9 cellular contexts compared by ENCODE assay signal in the genomic region with DNA sequence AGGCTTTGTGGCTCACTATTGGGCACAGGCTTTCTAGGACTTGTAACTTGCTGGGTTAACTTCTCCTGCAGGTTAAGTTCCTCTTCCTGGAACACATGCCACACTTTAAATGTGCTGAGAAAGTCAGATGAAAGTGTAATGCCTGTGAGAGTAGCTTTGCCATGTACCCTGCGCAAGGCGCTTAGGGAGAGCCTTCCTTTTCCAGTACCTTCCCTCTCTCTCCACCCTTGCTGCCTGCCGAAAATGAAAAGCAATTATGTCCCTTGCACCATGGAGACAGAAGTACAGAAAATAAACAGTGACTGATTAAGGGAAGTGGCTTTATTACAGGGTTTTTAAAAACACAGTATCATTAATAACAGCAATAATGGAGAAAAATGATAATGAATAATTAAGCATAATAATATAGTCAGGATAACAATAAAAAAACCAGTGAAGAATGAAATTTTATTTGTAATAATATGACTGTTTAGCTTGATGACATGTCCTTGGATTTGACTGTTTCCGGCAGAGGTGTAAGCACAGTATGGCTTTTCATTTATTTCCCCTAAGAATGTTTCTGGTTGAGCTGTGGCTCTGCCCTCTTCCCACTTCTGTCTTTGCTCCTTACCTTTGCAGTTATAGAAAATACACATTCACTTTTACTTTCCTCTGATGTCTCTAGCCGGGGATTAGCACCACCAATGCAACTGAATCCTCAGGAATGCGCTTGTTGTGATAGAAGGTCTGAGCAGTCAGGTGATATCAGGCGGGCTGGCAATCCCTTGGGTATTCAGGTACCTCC.
DNase-seq lines count a peak whose midpoint lies in the region; ATAC-seq, FAIRE-seq and TF ChIP-seq lines count a peak whose summit lies in the region.
"Had no signal": no experiment of that assay in that cellular context is flagged by ENCODE, and none has a peak within 500 bp of the region (broad histone marks: within the 10 kb centered on the region; RNA-seq: fewer than 3 reads in every experiment).

No MANE protein-coding gene starts in this region.

- H3K4me1 ChIP-seq in mucosa of rectum (ENCODE audit: control insufficient read depth in 2 of 2, insufficient read depth in 2 of 2, low read length in 2 of 2) (peaks cover 5 to 24% of the 10 kb centered on the region in 2 donors), smooth muscle cell (ENCODE audit: low read depth) (peaks cover 20% of the 10 kb centered on the region)

- peak overlapping the region in 3 of 5 experiments; percentile 4 to 43 (median 19) for H3K27ac Mint-ChIP-seq in brain
- H3K27ac Mint-ChIP-seq: type B pancreatic cell had no signal

- no peaks in the 10 kb centered on the region for H3K79me2 ChIP-seq in smooth muscle cell (ENCODE audit: low read depth)

- H3K9me3 ChIP-seq in mucosa of rectum (ENCODE audit: control insufficient read depth in 2 of 2, low read length in 2 of 2) (no peaks in the 10 kb centered on the region), smooth muscle cell (replicated peaks; ENCODE audit: low read depth) (no peaks in the 10 kb centered on the region)

- no peaks in the 10 kb centered on the region for H3K27me3 Mint-ChIP-seq in brain
- H3K27me3 Mint-ChIP-seq: type B pancreatic cell had no signal

- H3K4me3 Mint-ChIP-seq in brain: no peak overlapping the region
- H3K4me3 Mint-ChIP-seq: type B pancreatic cell had no signal

- H3K9ac ChIP-seq in mucosa of rectum (ENCODE audit: low read depth in 1 of 2, low read length in 2 of 2): no peak overlapping the region
- no peak overlapping the region for H3K9ac ChIP-seq in smooth muscle cell (ENCODE audit: low read depth)

- H3K9me3 Mint-ChIP-seq in brain: peaks cover 4 to 29% (median 17%) of the 10 kb centered on the region in 5 experiments

- peak overlapping the region; percentile 51 to 66 for H3K4me3 ChIP-seq in mucosa of rectum (ENCODE audit: low read length in 2 of 2)
- no peak overlapping the region for H3K4me3 ChIP-seq in smooth muscle cell

- H3K27me3 ChIP-seq in mucosa of rectum (ENCODE audit: control insufficient read depth in 2 of 2, insufficient read depth in 2 of 2, low read length in 2 of 2) (no peaks in the 10 kb centered on the region), smooth muscle cell (ENCODE audit: low read depth) (no peaks in the 10 kb centered on the region)

- WGBS in smooth muscle cell (ENCODE audit: low lambda C conversion rate): 79% methylated on average over 7 of the region's 7 CpGs

- H3F3A ChIP-seq in smooth muscle cell (ENCODE audit: low read depth): peaks cover 8% of the 10 kb centered on the region

- TF ChIP-seq CTCF in brain (conservative IDR thresholded peaks at IDR 0.05) (no peak), smooth muscle cell (IDR thresholded peaks at IDR 0.05; ENCODE audit: borderline replicate concordance, insufficient read depth, poor library complexity, severe bottlenecking) (no peak)

- H3K27ac ChIP-seq in mucosa of rectum (ENCODE audit: low read depth in 2 of 2, low read length in 2 of 2) (peak overlapping the region in 1 of 2 donors; percentile 43), smooth muscle cell (ENCODE audit: low read depth) (no peak overlapping the region)

- H3K36me3 Mint-ChIP-seq in brain: peaks cover 3% of the 10 kb centered on the region
- H3K36me3 Mint-ChIP-seq: type B pancreatic cell had no signal

- H3K36me3 ChIP-seq in mucosa of rectum (ENCODE audit: control insufficient read depth in 2 of 2, insufficient read depth in 2 of 2, low read length in 2 of 2) (no peaks in the 10 kb centered on the region), smooth muscle cell (ENCODE audit: low read depth) (no peaks in the 10 kb centered on the region)

- no peaks in the 10 kb centered on the region for H4K20me1 ChIP-seq in smooth muscle cell (ENCODE audit: low read depth)

- H2AFZ ChIP-seq in smooth muscle cell (ENCODE audit: low read depth): no peak overlapping the region

- ATAC-seq in HG03457 (IDR thresholded peaks at IDR 0.05; ENCODE audit: unreplicated experiment) (peak; percentile 67), GM21825 (IDR thresholded peaks at IDR 0.05; ENCODE audit: unreplicated experiment) (no peak), HG02870 (IDR thresholded peaks at IDR 0.05; ENCODE audit: unreplicated experiment) (no peak)

- peak; percentile 57 for FAIRE-seq in GM19239 (lab: Jason Lieb, UNC)

- no peak overlapping the region for H3K4me2 ChIP-seq in smooth muscle cell

- peaks cover 21% of the 10 kb centered on the region for H3K4me1 Mint-ChIP-seq in brain

- no peak for DNase-seq in GM19239 (ENCODE audit: insufficient read length, low spot score)
- no peak for DNase-seq in smooth muscle cell (lab: John Stamatoyannopoulos, UW; ENCODE audit: unreplicated experiment)
- no peak for DNase-seq in LoVo (ENCODE audit: low spot score)
